ENCODE assay signal across 10 cellular contexts in genomic region chr6:158707120-158707519, GRCh38. TPM values are rescaled to one million over a fixed set of nuclear protein-coding genes. Genes with fewer than 3 reads are reported as not detected.
A peak's percentile ranks its signal among the peaks of the same experiment; 100 is the strongest.
DNase-seq lines count a peak whose midpoint lies in the region; TF ChIP-seq lines count a peak whose summit lies in the region.
"Had no signal": no experiment of that assay in that cellular context is flagged by ENCODE, and none has a peak within 500 bp of the region (broad histone marks: within the 10 kb centered on the region; RNA-seq: fewer than 3 reads in every experiment).

No MANE protein-coding gene starts in this region.

- H3K9me3 ChIP-seq in SJSA1 (replicated peaks): no peaks in the 10 kb centered on the region

- H3K4me1 ChIP-seq in SJSA1 (replicated peaks): peaks cover 28% of the 10 kb centered on the region

- H3K4me1 Mint-ChIP-seq in progenitor cell of endocrine pancreas (ENCODE audit: low read depth): peaks cover 24% of the 10 kb centered on the region

- H3K36me3 Mint-ChIP-seq in progenitor cell of endocrine pancreas (ENCODE audit: insufficient read depth): no peaks in the 10 kb centered on the region

- no peaks in the 10 kb centered on the region for H3K9me3 Mint-ChIP-seq in progenitor cell of endocrine pancreas (ENCODE audit: low read depth)

- H3K27ac ChIP-seq in SJSA1: peak overlapping the region; percentile 63

- H3K4me3 Mint-ChIP-seq in progenitor cell of endocrine pancreas (ENCODE audit: low read depth): peak overlapping the region; percentile 15

- in situ Hi-C loops in G401 (cut with HindIII; ENCODE audit: low sequenced_read_pairs): loop anchor here (10.0 kb wide), 1 partner anchor 48 kb away; no protein-coding TSS in a partner anchor

- H3K4me3 ChIP-seq in SJSA1: no peak overlapping the region

- peak overlapping the region; percentile 91 for H3K27ac Mint-ChIP-seq in progenitor cell of endocrine pancreas

- no peak for TF ChIP-seq CTCF in progenitor cell of endocrine pancreas (IDR thresholded peaks at IDR 0.05; ENCODE audit: unreplicated experiment)

- peak; percentile 76 for DNase-seq in ELR (ENCODE audit: low read depth)
- DNase-seq in SJSA1 (ENCODE audit: low read depth in 1 of 2, low spot score in 2 of 2): peak; percentile 55 to 67
- peak; percentile 22 for DNase-seq in foreskin melanocyte
- DNase-seq in progenitor cell of endocrine pancreas (ENCODE audit: low spot score, unreplicated experiment): no peak
- DNase-seq in G401 (ENCODE audit: low spot score): no peak
- no peak for DNase-seq in HuH-7.5 (ENCODE audit: low spot score)
- no peak for DNase-seq in NCI-H2081 (lab: John Stamatoyannopoulos, UW)
- DNase-seq in NCI-H82 treated with DMSO at 0.1 percent for 48 hours (lab: John Stamatoyannopoulos, UW; ENCODE audit: unreplicated experiment): no peak
- DNase-seq: activated CD4-positive, alpha-beta T cell treated with anti-CD3 and anti-CD28 coated beads, Interleukin-2, amount 50 U/mL, for 4 hours; NCI-H1105 had no signal

- peaks cover 15% of the 10 kb centered on the region for H3K36me3 ChIP-seq in SJSA1

- no peaks in the 10 kb centered on the region for H3K27me3 ChIP-seq in SJSA1 (replicated peaks)

- H3K27me3 Mint-ChIP-seq in progenitor cell of endocrine pancreas: peaks cover 2% of the 10 kb centered on the region

RNA-seq across cellular contexts. Expression of gene SYTL3, which starts 57.3 kb away (rescaled TPM):
- total RNA-seq in SJSA1 (2014; rRNA removed; shearing (Covaris generic)): 14.7 and 17.5 TPM in 2 replicates
- total RNA-seq in progenitor cell of endocrine pancreas: 1.6 and 2.1 TPM in 2 replicates
- total RNA-seq in G401 (2014; rRNA removed; shearing (Covaris generic)): 3.1 TPM in 1 of 2 replicates, not detected in the other

Comparison
In these comparisons a context has a peak if more than half of its experiments do, and no peak if none do; other contexts are left out.
1. DNase-seq: peak in ELR (single experiment), SJSA1 (2 of 2) and foreskin melanocyte (single experiment); none in progenitor cell of endocrine pancreas (single experiment), G401 (single experiment), HuH-7.5 (single experiment), NCI-H2081 (0 of 2) and NCI-H82 treated with DMSO at 0.1 percent for 48 hours (single experiment).